Comparison of ENCODE assay signal across 13 cellular contexts in the genomic region with DNA sequence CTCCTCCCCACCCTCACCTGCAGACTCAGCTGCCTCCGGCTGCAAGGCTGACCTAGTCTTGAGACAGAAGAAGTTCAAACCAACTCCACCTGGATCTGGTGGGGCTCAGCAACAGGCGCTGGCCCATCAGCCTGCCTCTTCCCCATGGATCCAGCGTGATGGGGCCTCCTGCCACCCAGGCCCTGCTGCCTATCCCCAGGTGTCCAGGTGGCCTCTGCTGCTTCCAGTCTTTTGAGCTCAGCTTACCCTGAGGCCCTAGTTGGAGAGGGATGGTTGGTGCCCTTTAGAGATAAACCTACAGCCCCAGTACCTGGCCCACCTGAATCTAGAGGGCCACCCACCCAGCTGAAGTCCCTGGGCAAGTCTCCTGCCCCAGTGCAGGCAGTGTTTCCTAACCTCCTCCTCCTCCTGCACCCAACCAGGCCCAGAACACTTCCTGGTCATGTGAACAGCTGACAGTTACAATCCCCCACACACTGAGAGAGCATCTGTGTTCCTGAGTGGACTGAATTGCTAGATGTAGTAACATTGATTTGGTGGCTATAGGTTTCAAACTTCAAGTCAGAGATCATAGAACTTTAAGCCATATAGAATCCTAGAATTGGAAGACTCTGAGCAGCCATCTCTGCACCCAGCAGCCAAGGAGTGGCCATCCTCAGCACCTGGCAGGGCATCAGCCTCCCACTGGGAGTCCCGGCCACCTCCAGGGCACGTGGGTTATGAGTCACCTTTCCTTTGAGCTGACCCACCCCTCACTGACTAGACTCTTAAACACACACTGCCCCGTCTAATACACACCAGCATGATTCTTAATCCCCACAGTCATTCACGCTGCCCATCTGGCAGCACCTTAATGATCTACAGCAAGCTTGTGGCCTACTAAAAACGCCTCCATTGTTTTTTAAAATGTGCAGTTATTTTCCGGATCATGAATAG. TPM values are rescaled to one million over a fixed set of nuclear protein-coding genes. Genes with fewer than 3 reads are reported as not detected.
DNase-seq lines count a peak whose midpoint lies in the region; ATAC-seq, FAIRE-seq and TF ChIP-seq lines count a peak whose summit lies in the region.
"Had no signal": no experiment of that assay in that cellular context is flagged by ENCODE, and none has a peak within 500 bp of the region (broad histone marks: within the 10 kb centered on the region; RNA-seq: fewer than 3 reads in every experiment).

No MANE protein-coding gene starts in this region.

- peaks cover 52% of the 10 kb centered on the region for H3K27me3 ChIP-seq in foreskin keratinocyte
- H3K27me3 ChIP-seq: ovary had no signal

- no peak for FAIRE-seq in RCC 7860 (lab: Jason Lieb, UNC)

- TF ChIP-seq CTCF in foreskin keratinocyte (conservative IDR thresholded peaks at IDR 0.05) (no peak), GM10248 (IDR thresholded peaks at IDR 0.05; ENCODE audit: control extremely low read depth, extremely low read depth, low read depth, missing control alignments) (no peak)

- POLR2A ChIA-PET in GM10248 (lab: Yijun Ruan, JAX) = no interaction called here

- H3K4me1 ChIP-seq in foreskin keratinocyte = no peaks in the 10 kb centered on the region

- H3K27ac ChIP-seq in foreskin keratinocyte = no peak overlapping the region
- H3K27ac ChIP-seq: C4-2B, ovary had no signal

- CTCF ChIA-PET in GM10248 (lab: Yijun Ruan, JAX) = interaction anchor here (1.4 kb wide), 1 partner anchor 39 kb away, joined by 5 read pairs; no protein-coding TSS in a partner anchor

- peak; percentile 91 for DNase-seq in A172 (ENCODE audit: low spot score)
- DNase-seq in ELR (ENCODE audit: low read depth) = peak; percentile 17
- DNase-seq in RCC 7860 (ENCODE audit: low spot score) = peak; percentile 32
- peak in 1 of 2 donors; percentile 9 for DNase-seq in foreskin keratinocyte
- no peak for DNase-seq in NCI-H1417 treated with DMSO at 0.1 percent for 48 hours (lab: John Stamatoyannopoulos, UW)
- no peak for DNase-seq in GM10248 (ENCODE audit: extremely low spot score)
- DNase-seq: activated effector memory CD4-positive, alpha-beta T cell treated with anti-CD3 and anti-CD28 coated beads, Interleukin-2, amount 50 U/mL, for 16 hours; H9; NCI-H2227 treated with DMSO at 0.1 percent for 48 hours; ovary had no signal

- ATAC-seq in foreskin keratinocyte (peak; percentile 62), HG03159 (IDR thresholded peaks at IDR 0.05; ENCODE audit: unreplicated experiment) (no peak)
- no peak for ATAC-seq in activated CD4-positive, CD25-positive, alpha-beta regulatory T cell treated with anti-CD3 and anti-CD28 coated beads, Interleukin-2, amount 50 U/mL, for 24 hours

RNA-seq across cellular contexts. Expression of a gene that starts 51.9 kb away (rescaled TPM):
- 0.43 and 2.0 TPM in 2 replicates for total RNA-seq in A172 (2014; rRNA removed; shearing (Covaris generic))
- total RNA-seq in foreskin keratinocyte = not detected in 2 replicates
- polyA plus RNA-seq in foreskin keratinocyte = not detected in 2 replicates

Comparison
In these comparisons a context has a peak if more than half of its experiments do, and no peak if none do; other contexts are left out.
1. DNase-seq: peak in A172 (single experiment), ELR (single experiment) and RCC 7860 (single experiment); none in NCI-H1417 treated with DMSO at 0.1 percent for 48 hours (single experiment) and GM10248 (single experiment).